Comparison of ENCODE assay signal across 8 cellular contexts in the genomic region with DNA sequence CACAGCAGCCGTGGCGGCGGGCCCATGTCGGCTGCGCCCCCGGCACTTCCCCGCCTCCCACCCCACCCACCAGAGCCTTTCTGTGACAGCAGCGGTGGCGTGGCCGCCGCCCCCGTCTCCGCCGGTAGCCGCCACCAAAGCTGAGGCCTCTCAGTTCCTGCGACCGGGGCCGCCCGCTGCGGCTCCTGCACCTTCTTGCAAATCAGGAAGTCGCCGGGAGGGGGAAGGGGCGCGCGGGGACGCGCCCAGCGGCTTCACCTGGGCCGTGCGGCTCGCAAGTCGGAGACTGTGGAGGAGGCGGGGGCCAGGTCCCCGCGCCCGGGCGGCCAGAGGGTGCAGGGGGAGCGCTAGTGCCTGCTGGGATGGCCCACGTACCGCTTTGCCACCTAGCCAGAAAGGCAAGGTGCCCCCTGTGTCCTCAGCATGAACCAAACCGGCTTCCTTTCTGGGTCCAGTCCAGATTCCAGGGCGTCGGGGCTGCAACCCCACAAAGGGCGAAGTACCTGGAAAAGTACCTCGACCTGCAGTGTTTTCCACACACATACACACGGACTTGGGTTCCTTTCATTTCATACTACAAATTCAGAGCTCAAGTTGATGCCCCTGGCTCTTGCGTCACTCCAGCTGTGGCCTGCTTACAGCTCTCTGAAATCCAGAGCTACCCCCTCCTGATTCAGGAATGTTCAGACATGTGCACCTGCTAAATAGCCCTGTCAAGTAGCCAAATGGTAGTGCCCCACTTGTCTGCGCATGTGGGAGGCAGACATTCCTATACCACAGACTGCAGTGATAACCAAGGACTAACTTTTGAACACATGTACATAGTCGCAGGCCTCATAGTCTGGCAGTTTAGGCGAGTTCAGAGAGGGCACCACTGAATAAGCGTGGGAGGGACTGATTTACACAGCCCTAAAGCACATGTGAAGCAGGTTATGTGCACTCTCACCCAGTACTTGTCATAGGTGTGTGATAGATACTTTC. TPM values are rescaled to one million over a fixed set of nuclear protein-coding genes. Genes with fewer than 3 reads are reported as not detected.
A peak's percentile ranks its signal among the peaks of the same experiment; 100 is the strongest.
DNase-seq lines count a peak whose midpoint lies in the region; ATAC-seq and TF ChIP-seq lines count a peak whose summit lies in the region.

A gene with protein sequence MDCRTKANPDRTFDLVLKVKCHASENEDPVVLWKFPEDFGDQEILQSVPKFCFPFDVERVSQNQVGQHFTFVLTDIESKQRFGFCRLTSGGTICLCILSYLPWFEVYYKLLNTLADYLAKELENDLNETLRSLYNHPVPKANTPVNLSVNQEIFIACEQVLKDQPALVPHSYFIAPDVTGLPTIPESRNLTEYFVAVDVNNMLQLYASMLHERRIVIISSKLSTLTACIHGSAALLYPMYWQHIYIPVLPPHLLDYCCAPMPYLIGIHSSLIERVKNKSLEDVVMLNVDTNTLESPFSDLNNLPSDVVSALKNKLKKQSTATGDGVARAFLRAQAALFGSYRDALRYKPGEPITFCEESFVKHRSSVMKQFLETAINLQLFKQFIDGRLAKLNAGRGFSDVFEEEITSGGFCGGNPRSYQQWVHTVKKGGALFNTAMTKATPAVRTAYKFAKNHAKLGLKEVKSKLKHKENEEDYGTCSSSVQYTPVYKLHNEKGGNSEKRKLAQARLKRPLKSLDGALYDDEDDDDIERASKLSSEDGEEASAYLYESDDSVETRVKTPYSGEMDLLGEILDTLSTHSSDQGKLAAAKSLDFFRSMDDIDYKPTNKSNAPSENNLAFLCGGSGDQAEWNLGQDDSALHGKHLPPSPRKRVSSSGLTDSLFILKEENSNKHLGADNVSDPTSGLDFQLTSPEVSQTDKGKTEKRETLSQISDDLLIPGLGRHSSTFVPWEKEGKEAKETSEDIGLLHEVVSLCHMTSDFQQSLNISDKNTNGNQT (minus strand): TSS at position 199 of the 981 bp plus-strand sequence. CDS start 325 bp downstream, outside the sequence.

- peak; percentile 58 for DNase-seq in DMS53 treated with DMSO at 0.1 percent for 48 hours (lab: John Stamatoyannopoulos, UW; ENCODE audit: unreplicated experiment)
- peak; percentile 52 for DNase-seq in HuH-7.5 (ENCODE audit: low spot score)
- peak; percentile 34 for DNase-seq in SK-MEL-5 (ENCODE audit: low read depth, low spot score)
- peak; percentile 14 to 70 (median 50) for DNase-seq in activated naive CD4-positive, alpha-beta T cell (lab: John Stamatoyannopoulos, UW)
- peak; percentile 7 to 74 (median 56) for DNase-seq in head of caudate nucleus
- DNase-seq in ovary: peak; percentile 59 to 75 (median 64)
- DNase-seq in tibial artery: peak; percentile 51 to 84

- H3K4me1 ChIP-seq in ovary (ENCODE audit: insufficient read depth) (peaks cover 3% of the 10 kb centered on the region), tibial artery (peaks cover 0 to 33% (median 18%) of the 10 kb centered on the region in 4 donors)

- H3K4me3 ChIP-seq in ovary (peak within 1 kb of the TSS; percentile 71), tibial artery (peak within 1 kb of the TSS; percentile 78 to 87)

- TF ChIP-seq CTCF in ovary (IDR thresholded peaks at IDR 0.05) (no peak), tibial artery (IDR thresholded peaks at IDR 0.05) (peak in 1 of 2 experiments; percentile 9)

- H3K9me3 ChIP-seq in ovary (no peaks in the 10 kb centered on the region), tibial artery (no peaks in the 10 kb centered on the region)

- H3K36me3 ChIP-seq in ovary: no peaks in the 10 kb centered on the region
- H3K36me3 ChIP-seq in tibial artery: no peaks in the 10 kb centered on the region

- intact Hi-C loops in head of caudate nucleus (cut with DNase I) (no loop called here), ovary (cut with DNase I) (no loop called here), tibial artery (cut with DNase I; ENCODE audit: low total_unique reads) (loop anchor here (5.0 kb wide), 1 partner anchor 127 kb away; a partner anchor contains a TSS)

- H3K27me3 ChIP-seq in ovary (no peaks in the 10 kb centered on the region), tibial artery (no peaks in the 10 kb centered on the region)

- TF ChIP-seq POLR2A in ovary (IDR thresholded peaks at IDR 0.05): no peak

- in situ Hi-C loops in SK-MEL-5 (cut with HindIII; ENCODE audit: low pct_unique_long_range_greater_than_20kb, low sequenced_read_pairs): no loop called here

- peak; percentile 71 for ATAC-seq in GM21526 (IDR thresholded peaks at IDR 0.05; ENCODE audit: low FRiP score, unreplicated experiment)

- H3K27ac ChIP-seq in ovary (peak within 1 kb of the TSS; percentile 88 to 92), tibial artery (peak within 1 kb of the TSS; percentile 87 to 94)

- no peak for TF ChIP-seq EP300 in ovary (IDR thresholded peaks at IDR 0.05)

- WGBS in ovary, 3 donors: 11 to 14% (median 12%) methylated on average over 46 to 51 of the region's 51 CpGs

RNA-seq across cellular contexts. Expression of the gene that starts here (rescaled TPM):
- 4.8 and 6.5 TPM in 2 replicates for total RNA-seq in SK-MEL-5 (2014; rRNA removed; shearing (Covaris generic))
- 2.0 TPM in 2 replicates for polyA plus RNA-seq in SK-MEL-5 (2015; cell fraction: cytosol; rRNA removed)
- polyA plus RNA-seq in SK-MEL-5 (2015; cell fraction: nucleus; rRNA removed): 13.4 and 20.7 TPM in 2 replicates
- total RNA-seq in ovary: 10 to 100 TPM; 12.1 to 20.6 (median 15.6) TPM
- 1 to 10 TPM; 2.9 to 3.6 TPM for polyA plus RNA-seq in ovary

Comparison
In these comparisons a context has a peak if more than half of its experiments do, and no peak if none do; other contexts are left out.
1. Peak in every context shown above with its lines: DNase-seq, ATAC-seq, H3K4me3 ChIP-seq and H3K27ac ChIP-seq.